In genomic region chrX:20571611-20572010, GRCh38 we compare ENCODE assay signal across 1 cellular context.
A peak's percentile ranks its signal among the peaks of the same experiment; 100 is the strongest.
TF ChIP-seq lines count a peak whose summit lies in the region.

No MANE protein-coding gene starts in this region.

TF ChIP-seq in GM12878, 131 proteins besides CTCF, POLR2A, EP300 and RAD21:
- TF ChIP-seq ZBED1 (IDR thresholded peaks at IDR 0.05; ENCODE audit: borderline replicate concordance) (no peak), TBL1XR1 (IDR thresholded peaks at IDR 0.05; ENCODE audit: low read depth, low read length) (no peak)
- TF ChIP-seq, protein P1, sequence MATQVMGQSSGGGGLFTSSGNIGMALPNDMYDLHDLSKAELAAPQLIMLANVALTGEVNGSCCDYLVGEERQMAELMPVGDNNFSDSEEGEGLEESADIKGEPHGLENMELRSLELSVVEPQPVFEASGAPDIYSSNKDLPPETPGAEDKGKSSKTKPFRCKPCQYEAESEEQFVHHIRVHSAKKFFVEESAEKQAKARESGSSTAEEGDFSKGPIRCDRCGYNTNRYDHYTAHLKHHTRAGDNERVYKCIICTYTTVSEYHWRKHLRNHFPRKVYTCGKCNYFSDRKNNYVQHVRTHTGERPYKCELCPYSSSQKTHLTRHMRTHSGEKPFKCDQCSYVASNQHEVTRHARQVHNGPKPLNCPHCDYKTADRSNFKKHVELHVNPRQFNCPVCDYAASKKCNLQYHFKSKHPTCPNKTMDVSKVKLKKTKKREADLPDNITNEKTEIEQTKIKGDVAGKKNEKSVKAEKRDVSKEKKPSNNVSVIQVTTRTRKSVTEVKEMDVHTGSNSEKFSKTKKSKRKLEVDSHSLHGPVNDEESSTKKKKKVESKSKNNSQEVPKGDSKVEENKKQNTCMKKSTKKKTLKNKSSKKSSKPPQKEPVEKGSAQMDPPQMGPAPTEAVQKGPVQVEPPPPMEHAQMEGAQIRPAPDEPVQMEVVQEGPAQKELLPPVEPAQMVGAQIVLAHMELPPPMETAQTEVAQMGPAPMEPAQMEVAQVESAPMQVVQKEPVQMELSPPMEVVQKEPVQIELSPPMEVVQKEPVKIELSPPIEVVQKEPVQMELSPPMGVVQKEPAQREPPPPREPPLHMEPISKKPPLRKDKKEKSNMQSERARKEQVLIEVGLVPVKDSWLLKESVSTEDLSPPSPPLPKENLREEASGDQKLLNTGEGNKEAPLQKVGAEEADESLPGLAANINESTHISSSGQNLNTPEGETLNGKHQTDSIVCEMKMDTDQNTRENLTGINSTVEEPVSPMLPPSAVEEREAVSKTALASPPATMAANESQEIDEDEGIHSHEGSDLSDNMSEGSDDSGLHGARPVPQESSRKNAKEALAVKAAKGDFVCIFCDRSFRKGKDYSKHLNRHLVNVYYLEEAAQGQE (IDR thresholded peaks at IDR 0.05; ENCODE audit: low read depth, low read length) = peak; percentile 72
